ENCODE assay signal across 13 cellular contexts in the genomic region with DNA sequence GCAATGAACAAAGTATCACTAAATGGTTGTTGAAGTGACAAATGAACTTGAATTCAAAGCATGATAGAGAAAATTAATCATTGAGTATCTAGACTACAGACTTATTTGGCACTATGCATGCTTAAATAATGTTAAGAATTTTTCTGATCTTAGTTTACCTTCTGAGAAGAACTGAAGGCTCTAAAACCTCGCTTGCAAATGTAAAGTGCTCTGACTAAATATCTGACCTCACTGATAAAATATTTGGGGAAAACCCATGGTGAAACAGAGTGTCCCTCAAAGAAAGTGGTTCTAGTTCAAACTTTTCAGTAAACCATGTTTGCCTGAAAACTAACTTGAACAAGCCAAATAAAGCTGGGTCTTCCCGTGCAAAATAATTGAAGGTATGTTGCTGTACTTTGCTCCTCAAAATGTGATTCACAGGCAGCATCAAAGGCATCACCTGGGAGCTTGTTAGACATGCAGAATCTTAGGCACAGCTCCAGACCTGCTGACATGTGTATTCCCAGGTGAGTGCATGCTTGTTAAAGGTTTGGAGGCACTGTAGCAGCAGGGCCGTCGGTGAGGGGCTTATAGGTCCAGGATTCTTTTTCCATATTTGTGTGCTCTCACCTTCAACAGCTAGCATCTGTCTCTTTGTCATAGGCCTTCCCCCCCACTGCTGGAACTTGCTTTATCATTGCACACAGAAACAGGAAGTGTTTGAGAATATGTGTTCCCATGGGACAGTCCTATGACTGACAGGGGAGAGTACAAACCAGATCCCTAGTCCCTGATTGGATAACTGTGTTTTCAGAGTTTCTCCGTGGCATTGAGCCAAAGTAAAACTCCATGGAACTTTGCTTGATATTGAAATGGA.
DNase-seq lines count a peak whose midpoint lies in the region; ATAC-seq and TF ChIP-seq lines count a peak whose summit lies in the region.
"Had no signal": no experiment of that assay in that cellular context is flagged by ENCODE, and none has a peak within 500 bp of the region (broad histone marks: within the 10 kb centered on the region; RNA-seq: fewer than 3 reads in every experiment).

No MANE protein-coding gene starts in this region.

- H3K27ac Mint-ChIP-seq in nephron progenitor cell: no peak overlapping the region

- TF ChIP-seq POLR2A in Peyer's patch (IDR thresholded peaks at IDR 0.05): no peak

- no peaks in the 10 kb centered on the region for H3K9me3 Mint-ChIP-seq in nephron progenitor cell

- H3K4me1 Mint-ChIP-seq in nephron progenitor cell: no peaks in the 10 kb centered on the region

- no peaks in the 10 kb centered on the region for H3K27me3 Mint-ChIP-seq in nephron progenitor cell (ENCODE audit: low read depth, poor library complexity)

- DNase-seq in EL: peak; percentile 1
- DNase-seq in astrocyte of the hippocampus (ENCODE audit: low read depth, low spot score): peak; percentile 72
- DNase-seq in lung (ENCODE audit: low spot score): no peak
- DNase-seq in nephron progenitor cell: no peak
- DNase-seq in NOMO-1 treated with DMSO at 0.1 percent for 48 hours (lab: John Stamatoyannopoulos, UW; ENCODE audit: unreplicated experiment): no peak
- no peak for DNase-seq in Peyer's patch
- DNase-seq: activated gamma-delta T cell, erythroblast, mesenchymal stem cell, NCI-H1417 treated with DMSO at 0.1 percent for 48 hours had no signal

- H3K4me1 ChIP-seq in lung (ENCODE audit: control insufficient read depth in 2 of 2, insufficient read depth in 2 of 2, low read length in 2 of 2): no peaks in the 10 kb centered on the region
- H3K4me1 ChIP-seq in Peyer's patch: no peaks in the 10 kb centered on the region
- H3K4me1 ChIP-seq: testis had no signal

- H3K36me3 Mint-ChIP-seq in nephron progenitor cell (ENCODE audit: low read depth): no peaks in the 10 kb centered on the region

- ATAC-seq in HG03469 (IDR thresholded peaks at IDR 0.05; ENCODE audit: unreplicated experiment) (peak; percentile 48), lung (ENCODE audit: insufficient read depth, low FRiP score) (peak; percentile 32), GM18870 (IDR thresholded peaks at IDR 0.05; ENCODE audit: unreplicated experiment) (no peak)

- no peak overlapping the region for H3K4me3 Mint-ChIP-seq in nephron progenitor cell

- H3K27me3 ChIP-seq in lung (ENCODE audit: control insufficient read depth, insufficient read depth): no peaks in the 10 kb centered on the region
- no peaks in the 10 kb centered on the region for H3K27me3 ChIP-seq in Peyer's patch
- H3K27me3 ChIP-seq: testis had no signal

- H3K4me3 ChIP-seq in lung (no peak overlapping the region), Peyer's patch (no peak overlapping the region)
- H3K4me3 ChIP-seq: testis had no signal

- H3K9me3 ChIP-seq in lung (ENCODE audit: control insufficient read depth in 2 of 2, insufficient read depth in 1 of 2, low read length in 1 of 2): peaks cover 0 to 2% of the 10 kb centered on the region in 2 donors
- no peaks in the 10 kb centered on the region for H3K9me3 ChIP-seq in Peyer's patch
- H3K9me3 ChIP-seq: testis had no signal

- 60 to 75% methylated on average over 5 of the region's 5 CpGs for WGBS in lung, 2 donors

- no peak overlapping the region for H3K27ac ChIP-seq in lung (ENCODE audit: low read depth in 1 of 2, low read length in 1 of 2)
- no peak overlapping the region for H3K27ac ChIP-seq in Peyer's patch
- H3K27ac ChIP-seq: testis had no signal

- H3K36me3 ChIP-seq in lung (ENCODE audit: control insufficient read depth in 2 of 2, insufficient read depth in 2 of 2, low read length in 2 of 2) (no peaks in the 10 kb centered on the region), Peyer's patch (no peaks in the 10 kb centered on the region)

- TF ChIP-seq CTCF in lung (IDR thresholded peaks at IDR 0.05; ENCODE audit: control extremely low read depth, extremely low read depth) (no peak), nephron progenitor cell (IDR thresholded peaks at IDR 0.05) (no peak), Peyer's patch (IDR thresholded peaks at IDR 0.05) (no peak)

Comparison
In these comparisons a context has a peak if more than half of its experiments do, and no peak if none do; other contexts are left out.
1. DNase-seq: peak in EL (single experiment) and astrocyte of the hippocampus (single experiment); none in lung (single experiment), nephron progenitor cell (single experiment), NOMO-1 treated with DMSO at 0.1 percent for 48 hours (single experiment) and Peyer's patch (0 of 3).